ENCODE assay signal across 8 cellular contexts in genomic region chr7:30061786-30062185, GRCh38. TPM values are rescaled to one million over a fixed set of nuclear protein-coding genes. Genes with fewer than 3 reads are reported as not detected.
DNase-seq lines count a peak whose midpoint lies in the region; ATAC-seq and TF ChIP-seq lines count a peak whose summit lies in the region.
"Not testable (repeated sequence)": the region's sequence is repeated elsewhere in the genome, so short reads cannot be mapped to it uniquely, and the experiment has no call there.

No MANE protein-coding gene starts in this region.

- H3K9me3 ChIP-seq in right cardiac atrium (ENCODE audit: control insufficient read depth, low read length) = not testable (repeated sequence)

- not testable (repeated sequence) for H3K9me3 Mint-ChIP-seq in MCF 10A (ENCODE audit: unreplicated experiment)

- CTCF ChIA-PET in AG04449 (lab: Yijun Ruan, JAX) = interaction anchor here (0.8 to 8.8 kb wide), 44 partner anchors 9 to 502 kb away, joined by 3 to 83 read pairs (median 6); partner anchors contain the start of genes FKBP14 and PLEKHA8
- CTCF ChIA-PET in MCF 10A (lab: Yijun Ruan, JAX) = interaction anchor here (0.5 to 3.5 kb wide), 22 partner anchors 8 to 1297 kb away, joined by 3 to 23 read pairs (median 4); no protein-coding TSS in a partner anchor

- H3K27ac ChIP-seq in right cardiac atrium (ENCODE audit: low read length) = not testable (repeated sequence)

- ATAC-seq in GM18511 (IDR thresholded peaks at IDR 0.05; ENCODE audit: unreplicated experiment) (peak; percentile 82), HG02981 (IDR thresholded peaks at IDR 0.05; ENCODE audit: unreplicated experiment) (peak; percentile 82), right cardiac atrium (peak; percentile 83 to 86)
- ATAC-seq in activated CD4-positive, CD25-positive, alpha-beta regulatory T cell treated with anti-CD3 and anti-CD28 coated beads, Interleukin-2, amount 50 U/mL, for 24 hours = peak; percentile 67 to 71

- BruUV-seq in MCF 10A (replicated peaks; lab: Mats Ljungman, UMichigan) = not testable (repeated sequence)

- peaks cover 41% of the 10 kb centered on the region for H3K36me3 Mint-ChIP-seq in MCF 10A (ENCODE audit: insufficient read depth, unreplicated experiment)

- H3K4me1 Mint-ChIP-seq in MCF 10A (ENCODE audit: insufficient read depth, unreplicated experiment) = not testable (repeated sequence)

- TF ChIP-seq CTCF in AG04449 (IDR thresholded peaks at IDR 0.05; ENCODE audit: insufficient read depth, low read length, missing control alignments) (peak; percentile 18), MCF 10A (IDR thresholded peaks at IDR 0.05; ENCODE audit: unreplicated experiment) (peak; percentile 29)

- H3K4me3 Mint-ChIP-seq in MCF 10A (ENCODE audit: unreplicated experiment) = not testable (repeated sequence)

- 22% methylated on average over 3 of the region's 3 CpGs for WGBS in right cardiac atrium

- not testable (repeated sequence) for H3K27me3 ChIP-seq in right cardiac atrium (ENCODE audit: control insufficient read depth, insufficient read depth)

- POLR2A ChIA-PET in AG04449 (lab: Yijun Ruan, JAX) = not testable (repeated sequence)
- POLR2A ChIA-PET in MCF 10A (lab: Yijun Ruan, JAX) = interaction anchor here (0.6 to 1.2 kb wide), 4 partner anchors 14 to 184 kb away, joined by 3 to 6 read pairs (median 4); no protein-coding TSS in a partner anchor

- not testable (repeated sequence) for H3K27me3 Mint-ChIP-seq in MCF 10A (ENCODE audit: insufficient read depth, unreplicated experiment)

- intact Hi-C loops in MCF 10A (cut with micrococcal nuclease) = loop anchor here (1.0 to 2.0 kb wide), 5 partner anchors 33 to 427 kb away; partner anchors contain the start of gene PLEKHA8
- intact Hi-C loops in right cardiac atrium (cut with DNase I) = loop anchor here in 1 of 4 donors (10.0 kb wide), 1 partner anchor 117 kb away; no protein-coding TSS in a partner anchor

- not testable (repeated sequence) for H3K4me1 ChIP-seq in right cardiac atrium (ENCODE audit: control insufficient read depth, insufficient read depth, low read length)

- not testable (repeated sequence) for H3K27ac Mint-ChIP-seq in MCF 10A (ENCODE audit: low read depth, unreplicated experiment)

- DNase-seq in AG04449 (ENCODE audit: low read depth, low spot score) = not testable (repeated sequence)
- peak; percentile 2 for DNase-seq in NCI-H345 (lab: John Stamatoyannopoulos, UW)
- DNase-seq in MCF 10A (ENCODE audit: unreplicated experiment) = peak; percentile 8
- peak in 2 of 3 donors; percentile 24 to 51 for DNase-seq in right cardiac atrium
- peak; percentile 13 for DNase-seq in retina

- H3K4me3 ChIP-seq in AG04449 (ENCODE audit: low read depth, low read length); right cardiac atrium (ENCODE audit: low read length): not testable (repeated sequence)

RNA-seq across cellular contexts. Expression of gene PLEKHA8, which starts 33.6 kb away (rescaled TPM):
- total RNA-seq in MCF 10A (2022) (12.0 and 16.2 TPM in 2 replicates), right cardiac atrium (1 to 10 TPM; 3.8 to 5.6 (median 4.6) TPM)
- 1.7 TPM for polyA plus RNA-seq in right cardiac atrium

RNA-seq across cellular contexts. Expression of gene FKBP14, which starts 35.3 kb away (rescaled TPM):
- 39.8 and 49.8 TPM in 2 replicates for total RNA-seq in MCF 10A (2022)
- total RNA-seq in right cardiac atrium = 10 to 100 TPM; 11.8 to 23.6 (median 13.8) TPM
- 3.8 TPM for polyA plus RNA-seq in right cardiac atrium
